In the genomic region with DNA sequence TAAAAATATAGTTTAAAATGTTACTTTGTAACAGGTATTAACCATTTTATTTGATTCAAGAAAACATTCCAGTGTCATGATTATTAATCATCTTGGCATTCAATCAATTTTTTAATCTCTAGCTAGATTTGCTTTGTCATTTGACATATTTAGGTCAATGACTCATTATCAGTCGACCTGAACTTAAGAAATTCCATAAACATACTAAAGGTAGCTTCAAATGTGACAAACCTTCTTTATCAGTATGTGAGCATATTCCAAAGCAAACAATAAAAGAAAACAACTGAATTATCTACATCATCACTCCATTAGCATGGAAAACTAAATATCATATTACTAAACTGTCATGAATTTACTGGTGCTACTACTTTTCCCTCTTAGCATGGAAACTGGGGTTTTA, we compare ENCODE assay signal across 20 cellular contexts. TPM values are rescaled to one million over a fixed set of nuclear protein-coding genes. Genes with fewer than 3 reads are reported as not detected.
A peak's percentile ranks its signal among the peaks of the same experiment; 100 is the strongest.
DNase-seq lines count a peak whose midpoint lies in the region; ATAC-seq, FAIRE-seq and TF ChIP-seq lines count a peak whose summit lies in the region.
"Had no signal": no experiment of that assay in that cellular context is flagged by ENCODE, and none has a peak within 500 bp of the region (broad histone marks: within the 10 kb centered on the region; RNA-seq: fewer than 3 reads in every experiment).

No MANE protein-coding gene starts in this region.

- no peaks in the 10 kb centered on the region for H3K9me3 ChIP-seq in kidney (ENCODE audit: control insufficient read depth in 1 of 2, low read length in 2 of 2)
- H3K9me3 ChIP-seq in sigmoid colon, result no peaks in the 10 kb centered on the region
- H3K9me3 ChIP-seq in ascending aorta, result peaks cover 0 to 8% of the 10 kb centered on the region in 2 donors
- H3K9me3 ChIP-seq: thoracic aorta had no signal

- DNase-seq in LoVo (ENCODE audit: low spot score) (peak; percentile 5), cardiac fibroblast (ENCODE audit: low read depth in 2 of 2) (peak; percentile 16 to 62), kidney (no peak), sigmoid colon (no peak), ascending aorta (ENCODE audit: low spot score in 2 of 2) (no peak), NCI-H748 treated with DMSO at 0.1 percent for 48 hours (lab: John Stamatoyannopoulos, UW) (no peak)
- DNase-seq: activated naive CD8-positive, alpha-beta T cell treated with anti-CD3 and anti-CD28 coated beads, Interleukin-2, amount 10 ng/mL, durations not matched to agents 7 days and 5 days; COR-L47; cortex of kidney; left ventricle myocardium superior; naive thymus-derived CD8-positive, alpha-beta T cell; NCI-H2107; NCI-H82; right cardiac atrium; stimulated activated CD4-positive, alpha-beta T cell treated with anti-CD3 and anti-CD28 coated beads, Interleukin-2, amount 100 ng/mL, for 24 hours had no signal

- no peak overlapping the region for H3K9ac ChIP-seq in kidney (ENCODE audit: low read length in 2 of 2)

- no peak overlapping the region for H3K4me3 ChIP-seq in ACC112 (ENCODE audit: low read depth, low read length)
- no peak overlapping the region for H3K4me3 ChIP-seq in cardiac fibroblast (replicated peaks in 1 of 2; ENCODE audit: low read depth in 2 of 2, low read length in 2 of 2)
- no peak overlapping the region for H3K4me3 ChIP-seq in kidney (ENCODE audit: low read length in 2 of 2)
- H3K4me3 ChIP-seq in sigmoid colon, result no peak overlapping the region
- no peak overlapping the region for H3K4me3 ChIP-seq in ascending aorta
- H3K4me3 ChIP-seq: GM23338, thoracic aorta had no signal

- peak; percentile 15 for FAIRE-seq in kidney (lab: Jason Lieb, UNC)
- FAIRE-seq: GM18507 had no signal

- 39 to 70% methylated on average over 1 of the region's 1 CpG for WGBS in sigmoid colon, 2 donors

- intact Hi-C loops in kidney (cut with DNase I) (no loop called here), sigmoid colon (cut with DNase I) (no loop called here), ascending aorta (cut with DNase I) (loop anchor here (5.0 kb wide), 1 partner anchor 85 kb away; a partner anchor contains a TSS)

- TF ChIP-seq POLR2A in sigmoid colon (IDR thresholded peaks at IDR 0.05), result no peak

- TF ChIP-seq CTCF in cardiac fibroblast (IDR thresholded peaks at IDR 0.05; ENCODE audit: low read depth, low read length) (no peak), kidney (IDR thresholded peaks at IDR 0.05; ENCODE audit: borderline replicate concordance, extremely low read depth, insufficient read depth) (no peak), sigmoid colon (IDR thresholded peaks at IDR 0.05) (no peak), ascending aorta (IDR thresholded peaks at IDR 0.05) (no peak)

- no peak for TF ChIP-seq EP300 in sigmoid colon (IDR thresholded peaks at IDR 0.05)

- no peaks in the 10 kb centered on the region for H3K79me2 ChIP-seq in ACC112 (ENCODE audit: control insufficient read depth, insufficient read depth, low read length, unreplicated experiment)

- peaks cover 23% of the 10 kb centered on the region for H3K4me1 ChIP-seq in ACC112 (ENCODE audit: control insufficient read depth, insufficient read depth, low read length, unreplicated experiment)
- H3K4me1 ChIP-seq in kidney (ENCODE audit: control insufficient read depth in 1 of 2, insufficient read depth in 1 of 2, low read depth in 1 of 2, low read length in 2 of 2), result peaks cover 0 to 2% of the 10 kb centered on the region in 2 donors
- peaks cover 0 to 9% (median 0%) of the 10 kb centered on the region in 4 donors for H3K4me1 ChIP-seq in sigmoid colon
- H3K4me1 ChIP-seq in ascending aorta, result no peaks in the 10 kb centered on the region

- H3K36me3 ChIP-seq in ACC112 (ENCODE audit: insufficient read depth, low read length), result peaks cover 54% of the 10 kb centered on the region
- H3K36me3 ChIP-seq in kidney (ENCODE audit: control insufficient read depth in 1 of 2, insufficient read depth in 2 of 2, low read length in 2 of 2), result peaks cover 11 to 17% of the 10 kb centered on the region in 2 donors
- peaks cover 0 to 88% (median 17%) of the 10 kb centered on the region in 4 donors for H3K36me3 ChIP-seq in sigmoid colon
- peaks cover 40 to 68% of the 10 kb centered on the region in 2 donors for H3K36me3 ChIP-seq in ascending aorta

- peak overlapping the region; percentile 44 for H3K27ac ChIP-seq in ACC112 (ENCODE audit: low read depth, low read length)
- H3K27ac ChIP-seq in kidney (ENCODE audit: low read depth in 2 of 2, low read length in 2 of 2), result no peak overlapping the region
- H3K27ac ChIP-seq in sigmoid colon, result no peak overlapping the region
- no peak overlapping the region for H3K27ac ChIP-seq in ascending aorta
- H3K27ac ChIP-seq: thoracic aorta had no signal

- H2AFZ ChIP-seq in ACC112 (ENCODE audit: low read length, unreplicated experiment), result no peak overlapping the region
- H2AFZ ChIP-seq: GM23338 had no signal

- H3K27me3 ChIP-seq in ACC112 (ENCODE audit: insufficient read depth, low read length) (no peaks in the 10 kb centered on the region), sigmoid colon (no peaks in the 10 kb centered on the region), ascending aorta (no peaks in the 10 kb centered on the region)

- ATAC-seq in GM19035 (IDR thresholded peaks at IDR 0.05; ENCODE audit: unreplicated experiment), result no peak
- ATAC-seq: GM23338; left ventricle myocardium superior; naive thymus-derived CD8-positive, alpha-beta T cell; right cardiac atrium had no signal

RNA-seq across cellular contexts. Expression of a gene that starts 50.8 kb away (rescaled TPM):
- total RNA-seq in kidney, result 60.0 TPM
- 17.9 TPM for polyA plus RNA-seq in kidney (ENCODE audit: insufficient read depth, low read depth, low replicate concordance)
- 10 to 100 TPM; 39.8 to 91.8 (median 58.6) TPM for total RNA-seq in sigmoid colon
- 1 to 10 TPM; 4.2 to 6.4 (median 5.4) TPM for polyA plus RNA-seq in sigmoid colon
- 0.85 TPM for total RNA-seq in ascending aorta

Comparison
In these comparisons a context has a peak if more than half of its experiments do, and no peak if none do; other contexts are left out.
1. DNase-seq: peak in LoVo (single experiment) and cardiac fibroblast (2 of 2); none in kidney (single experiment), sigmoid colon (single experiment), ascending aorta (0 of 2) and NCI-H748 treated with DMSO at 0.1 percent for 48 hours (single experiment).
2. RNA of a gene that starts 50.8 kb away (total RNA-seq): 60.0 TPM in kidney (single experiment) and 39.8 to 91.8 TPM in sigmoid colon; 0.85 TPM in ascending aorta (single experiment); every median in the first group is over 10 times any median in the second.